32 cellular contexts compared by ENCODE assay signal in the genomic region with DNA sequence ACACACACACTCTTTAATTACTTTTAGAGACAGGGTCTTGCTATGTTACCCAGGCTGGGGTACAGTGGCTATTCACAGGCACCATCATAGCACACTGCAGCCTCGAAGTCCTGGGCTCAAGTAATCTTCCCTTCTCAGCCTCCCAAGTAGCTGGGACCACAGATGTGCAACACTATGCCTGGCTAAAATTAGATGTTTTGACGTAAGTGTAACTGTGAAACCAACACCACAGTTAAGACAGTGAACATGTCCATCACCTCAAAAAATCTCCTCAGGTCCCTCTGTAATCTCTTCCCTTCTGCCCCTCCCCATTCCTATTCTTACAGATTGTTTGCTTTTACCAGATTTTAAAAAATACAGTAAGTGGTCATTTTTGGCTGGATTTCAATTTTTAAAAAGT.
"Had no signal": no experiment of that assay in that cellular context is flagged by ENCODE, and none has a peak within 500 bp of the region (broad histone marks: within the 10 kb centered on the region; RNA-seq: fewer than 3 reads in every experiment).

No MANE protein-coding gene starts in this region.

- H3K4me1 ChIP-seq: colonic mucosa, SJCRH30 had no signal

- H3K4me3 ChIP-seq: cardiac muscle cell, colonic mucosa, SJCRH30, SK-N-MC had no signal

- H3K4me1 Mint-ChIP-seq: activated CD4-positive, alpha-beta T cell treated with anti-CD3 and anti-CD28 coated beads for 36 hours; activated CD4-positive, alpha-beta T cell treated with anti-CD3 and anti-CD28 coated beads, Interleukin-2, amount 10 ng/mL, durations not matched to agents 7 days and 5 days; activated naive CD8-positive, alpha-beta T cell treated with anti-CD3 and anti-CD28 coated beads for 36 hours; activated T-helper 17 cell treated with anti-CD3 and anti-CD28 coated beads, Interleukin-2, amount 50 U/mL, for 72 hours; central memory CD8-positive, alpha-beta T cell had no signal

- H3K27ac ChIP-seq: cardiac muscle cell, colonic mucosa, SJCRH30, SK-N-MC had no signal

- H3K27me3 Mint-ChIP-seq: activated CD4-positive, alpha-beta T cell treated with anti-CD3 and anti-CD28 coated beads for 36 hours; activated CD4-positive, alpha-beta T cell treated with anti-CD3 and anti-CD28 coated beads, Interleukin-2, amount 10 ng/mL, durations not matched to agents 7 days and 5 days; activated naive CD8-positive, alpha-beta T cell treated with anti-CD3 and anti-CD28 coated beads for 36 hours; activated T-helper 17 cell treated with anti-CD3 and anti-CD28 coated beads, Interleukin-2, amount 50 U/mL, for 72 hours; central memory CD8-positive, alpha-beta T cell had no signal

- DNase-seq: activated CD4-positive, alpha-beta T cell treated with anti-CD3 and anti-CD28 coated beads for 36 hours; activated CD4-positive, alpha-beta T cell treated with anti-CD3 and anti-CD28 coated beads, Interleukin-2, amount 10 ng/mL, durations not matched to agents 7 days and 5 days; activated CD4-positive, alpha-beta T cell treated with anti-CD3 and anti-CD28 coated beads, Interleukin-2, amount 50 U/mL, for 48 hours; activated CD8-positive, alpha-beta T cell treated with anti-CD3 and anti-CD28 coated beads, Interleukin-2, amount 10 ng/mL, durations not matched to agents 7 days and 5 days; activated effector memory CD4-positive, alpha-beta T cell treated with anti-CD3 and anti-CD28 coated beads, Interleukin-2, amount 50 U/mL, for 16 hours; activated naive CD4-positive, alpha-beta T cell; activated naive CD4-positive, alpha-beta T cell treated with anti-CD3 and anti-CD28 coated beads, Interleukin-2, amount 50 U/mL, for 16 hours; activated naive CD8-positive, alpha-beta T cell treated with anti-CD3 and anti-CD28 coated beads for 36 hours; activated T-cell treated with anti-CD3 and anti-CD28 coated beads for 4 hours; activated T-cell treated with anti-CD3 and anti-CD28 coated beads, Interleukin-2, amount 50 U/mL, for 48 hours; amniotic stem cell; aorta; colonic mucosa; KG1; NCI-H1048; NCI-H1105 treated with DMSO at 0.1 percent for 48 hours; NCI-H1436; NCI-H1694; NCI-H2029; NCI-H345; NCI-H524 treated with DMSO at 0.1 percent for 48 hours; SHP77; SJCRH30 had no signal

- ATAC-seq: activated CD4-positive, alpha-beta T cell treated with anti-CD3 and anti-CD28 coated beads for 36 hours; activated CD4-positive, CD25-positive, alpha-beta regulatory T cell treated with anti-CD3 and anti-CD28 coated beads, Interleukin-2, amount 50 U/mL, for 24 hours; activated CD8-positive, alpha-beta T cell treated with anti-CD3 and anti-CD28 coated beads, Interleukin-2, amount 10 ng/mL, durations not matched to agents 7 days and 5 days; activated T-helper 17 cell treated with anti-CD3 and anti-CD28 coated beads, Interleukin-2, amount 50 U/mL, for 72 hours; Panc1; WTC11 had no signal

- H3K4me3 Mint-ChIP-seq: activated CD4-positive, alpha-beta T cell treated with anti-CD3 and anti-CD28 coated beads for 36 hours; activated CD4-positive, alpha-beta T cell treated with anti-CD3 and anti-CD28 coated beads, Interleukin-2, amount 10 ng/mL, durations not matched to agents 7 days and 5 days; activated CD8-positive, alpha-beta T cell treated with anti-CD3 and anti-CD28 coated beads, Interleukin-2, amount 10 ng/mL, durations not matched to agents 7 days and 5 days; activated naive CD8-positive, alpha-beta T cell treated with anti-CD3 and anti-CD28 coated beads for 36 hours; activated T-helper 17 cell treated with anti-CD3 and anti-CD28 coated beads, Interleukin-2, amount 50 U/mL, for 72 hours; central memory CD8-positive, alpha-beta T cell; T-helper 1 cell treated with Interleukin-12 subunit alpha and Interleukin-12 subunit beta and Interleukin-4 antibody, amounts not matched to agents 30 μg/mL and 1 μg/mL, for 36 hours; T-helper 2 cell treated with Interferon-gamma antibody and Interleukin-4, amounts not matched to agents 5 μg/mL and 100 μg/mL, for 36 hours; WTC11 had no signal

- H3K36me3 ChIP-seq: colonic mucosa had no signal

- H3K9me3 ChIP-seq: colonic mucosa, SJCRH30 had no signal

- H3K9me3 Mint-ChIP-seq: activated CD4-positive, alpha-beta T cell treated with anti-CD3 and anti-CD28 coated beads, Interleukin-2, amount 10 ng/mL, durations not matched to agents 7 days and 5 days; activated naive CD8-positive, alpha-beta T cell treated with anti-CD3 and anti-CD28 coated beads for 36 hours; activated T-helper 17 cell treated with anti-CD3 and anti-CD28 coated beads, Interleukin-2, amount 50 U/mL, for 72 hours; central memory CD8-positive, alpha-beta T cell; T-helper 1 cell treated with Interleukin-12 subunit alpha and Interleukin-12 subunit beta and Interleukin-4 antibody, amounts not matched to agents 30 μg/mL and 1 μg/mL, for 36 hours; T-helper 2 cell treated with Interferon-gamma antibody and Interleukin-4, amounts not matched to agents 5 μg/mL and 100 μg/mL, for 36 hours; WTC11 had no signal

- H3K27me3 ChIP-seq: cardiac muscle cell, colonic mucosa, SJCRH30 had no signal

- H3K27ac Mint-ChIP-seq: activated CD4-positive, alpha-beta T cell treated with anti-CD3 and anti-CD28 coated beads for 36 hours; activated CD4-positive, alpha-beta T cell treated with anti-CD3 and anti-CD28 coated beads, Interleukin-2, amount 10 ng/mL, durations not matched to agents 7 days and 5 days; activated CD8-positive, alpha-beta T cell treated with anti-CD3 and anti-CD28 coated beads, Interleukin-2, amount 10 ng/mL, durations not matched to agents 7 days and 5 days; activated naive CD8-positive, alpha-beta T cell treated with anti-CD3 and anti-CD28 coated beads for 36 hours; activated T-helper 17 cell treated with anti-CD3 and anti-CD28 coated beads, Interleukin-2, amount 50 U/mL, for 72 hours; T-helper 1 cell treated with Interleukin-12 subunit alpha and Interleukin-12 subunit beta and Interleukin-4 antibody, amounts not matched to agents 30 μg/mL and 1 μg/mL, for 36 hours; T-helper 2 cell treated with Interferon-gamma antibody and Interleukin-4, amounts not matched to agents 5 μg/mL and 100 μg/mL, for 36 hours; WTC11 had no signal
